ENCODE assay signal across 8 cellular contexts in genomic region chr11:62771144-62772021, GRCh38. TPM values are rescaled to one million over a fixed set of nuclear protein-coding genes. Genes with fewer than 3 reads are reported as not detected.
DNase-seq lines count a peak whose midpoint lies in the region; ATAC-seq, FAIRE-seq and TF ChIP-seq lines count a peak whose summit lies in the region.

Gene TAF6L, plus strand, starts transcription at chr11:62771396. Its CDS starts 4,388 bp downstream, at chr11:62775784.

- peak within 1 kb of the TSS; percentile 79 for H3K4me3 Mint-ChIP-seq in activated CD4-positive, alpha-beta T cell treated with anti-CD3 and anti-CD28 coated beads, Interleukin-2, amount 10 ng/mL, durations not matched to agents 7 days and 5 days

- peak; percentile 53 for ATAC-seq in HG03457 (IDR thresholded peaks at IDR 0.05; ENCODE audit: unreplicated experiment)
- ATAC-seq in left lobe of liver, result peak; percentile 93

- peak; percentile 90 for FAIRE-seq in GM19239 (lab: Jason Lieb, UNC)

- DNase-seq in BE2C (peak; percentile 94), GM19239 (ENCODE audit: insufficient read length, low spot score) (peak; percentile 82), NCI-H524 treated with DMSO at 0.1 percent for 48 hours (lab: John Stamatoyannopoulos, UW) (peak; percentile 81), dedifferentiated amniotic fluid mesenchymal stem cell (ENCODE audit: extremely low spot score) (peak; percentile 94), left lobe of liver (ENCODE audit: low spot score) (peak; percentile 99)
- peak; percentile 95 for DNase-seq in activated CD4-positive, alpha-beta T cell treated with anti-CD3 and anti-CD28 coated beads, Interleukin-2, amount 10 ng/mL, durations not matched to agents 7 days and 5 days
- peak; percentile 87 for DNase-seq in stimulated activated CD4-positive, alpha-beta T cell treated with anti-CD3 and anti-CD28 coated beads, Interleukin-2, amount 100 ng/mL, for 4 hours (ENCODE audit: low read depth)

- H3K4me1 Mint-ChIP-seq in activated CD4-positive, alpha-beta T cell treated with anti-CD3 and anti-CD28 coated beads, Interleukin-2, amount 10 ng/mL, durations not matched to agents 7 days and 5 days, result peaks cover 26% of the 10 kb centered on the region

- H3K9me3 ChIP-seq in BE2C, result no peaks in the 10 kb centered on the region

- peak within 1 kb of the TSS; percentile 67 for H3K4me3 ChIP-seq in BE2C (ENCODE audit: low read depth, low read length)

- POLR2A ChIA-PET in activated CD4-positive, alpha-beta T cell treated with anti-CD3 and anti-CD28 coated beads, Interleukin-2, amount 10 ng/mL, durations not matched to agents 7 days and 5 days (lab: Charles Lee), result interaction anchor here (1.0 to 1.2 kb wide), 3 partner anchors 18 to 110 kb away, joined by 3 to 4 read pairs (median 4); partner anchors contain the start of genes SLC3A2 and ZBTB3

- H3K36me3 Mint-ChIP-seq in activated CD4-positive, alpha-beta T cell treated with anti-CD3 and anti-CD28 coated beads, Interleukin-2, amount 10 ng/mL, durations not matched to agents 7 days and 5 days (ENCODE audit: low read depth), result peaks cover 20% of the 10 kb centered on the region

- CTCF ChIA-PET in activated CD4-positive, alpha-beta T cell treated with anti-CD3 and anti-CD28 coated beads, Interleukin-2, amount 10 ng/mL, durations not matched to agents 7 days and 5 days (lab: Charles Lee), result interaction anchor here (0.7 to 13.5 kb wide), 11 partner anchors 9 to 118 kb away, joined by 3 to 170 read pairs (median 3); partner anchors contain the start of genes INTS5, POLR2G, STX5 and TMEM179B

- no peak for TF ChIP-seq CTCF in BE2C (IDR thresholded peaks at IDR 0.05; ENCODE audit: low read depth, low read length)

- peak within 1 kb of the TSS; percentile 93 for H3K27ac Mint-ChIP-seq in activated CD4-positive, alpha-beta T cell treated with anti-CD3 and anti-CD28 coated beads, Interleukin-2, amount 10 ng/mL, durations not matched to agents 7 days and 5 days

- no peaks in the 10 kb centered on the region for H3K9me3 Mint-ChIP-seq in activated CD4-positive, alpha-beta T cell treated with anti-CD3 and anti-CD28 coated beads, Interleukin-2, amount 10 ng/mL, durations not matched to agents 7 days and 5 days

- H3K27me3 Mint-ChIP-seq in activated CD4-positive, alpha-beta T cell treated with anti-CD3 and anti-CD28 coated beads, Interleukin-2, amount 10 ng/mL, durations not matched to agents 7 days and 5 days, result no peaks in the 10 kb centered on the region

- no peaks in the 10 kb centered on the region for H3K4me1 ChIP-seq in BE2C

- no peaks in the 10 kb centered on the region for H3K27me3 ChIP-seq in BE2C

- no peaks in the 10 kb centered on the region for H3K36me3 ChIP-seq in BE2C

RNA-seq across cellular contexts. Expression of gene TAF6L, which starts in this region (rescaled TPM):
- polyA plus RNA-seq in BE2C (2012; ENCODE audit: insufficient read depth, insufficient read length, low read depth), result 22.0 TPM
- 10 to 100 TPM; 17.7 to 19.4 TPM for total RNA-seq in activated CD4-positive, alpha-beta T cell treated with anti-CD3 and anti-CD28 coated beads, Interleukin-2, amount 10 ng/mL, durations not matched to agents 7 days and 5 days
- 22.9 TPM for total RNA-seq in left lobe of liver

Comparison
In these comparisons a context has a peak if more than half of its experiments do, and no peak if none do; other contexts are left out.
1. Peak in every context shown above with its lines: DNase-seq, ATAC-seq and H3K4me3 ChIP-seq.